Comparison of ENCODE assay signal across 22 cellular contexts in the genomic region with DNA sequence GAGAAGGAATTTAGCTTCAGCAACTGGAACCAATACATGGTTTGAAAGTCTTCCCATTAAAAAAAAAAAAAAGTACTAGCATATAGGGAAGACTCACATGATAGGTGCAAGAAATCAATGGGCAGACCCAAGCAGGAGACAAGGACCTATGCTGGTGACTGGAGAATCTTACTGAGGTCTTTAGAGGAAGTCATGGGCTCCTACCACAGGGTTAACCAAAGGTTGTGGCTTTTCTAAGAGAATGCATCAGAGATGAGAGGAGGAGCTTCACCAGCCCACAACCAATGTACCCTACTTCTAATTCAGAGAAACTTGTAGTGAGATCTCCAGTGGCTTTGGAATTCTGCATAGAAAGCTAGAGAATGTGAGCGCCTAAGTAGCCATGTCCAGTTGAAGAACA.
A peak's percentile ranks its signal among the peaks of the same experiment; 100 is the strongest.
DNase-seq lines count a peak whose midpoint lies in the region; ATAC-seq and TF ChIP-seq lines count a peak whose summit lies in the region.
"Had no signal": no experiment of that assay in that cellular context is flagged by ENCODE, and none has a peak within 500 bp of the region (broad histone marks: within the 10 kb centered on the region; RNA-seq: fewer than 3 reads in every experiment).

No MANE protein-coding gene starts in this region.

- H3K36me3 ChIP-seq in DND-41 (ENCODE audit: insufficient read depth, low read length) (no peaks in the 10 kb centered on the region), tibial nerve (no peaks in the 10 kb centered on the region)
- H3K36me3 ChIP-seq: ascending aorta, MG63, prostate gland had no signal

- TF ChIP-seq CTCF in DND-41 (IDR thresholded peaks at IDR 0.05; ENCODE audit: borderline replicate concordance, extremely low read depth, low read length, poor library complexity, severe bottlenecking) = no peak
- no peak for TF ChIP-seq CTCF in tibial nerve (IDR thresholded peaks at IDR 0.05)

- H3K4me2 ChIP-seq in DND-41 (ENCODE audit: insufficient read depth, low read length) = no peak overlapping the region
- H3K4me2 ChIP-seq: SK-N-SH, smooth muscle cell had no signal

- H3K27me3 ChIP-seq in DND-41 (ENCODE audit: insufficient read depth, low read length, poor library complexity) = peaks cover 11% of the 10 kb centered on the region
- H3K27me3 ChIP-seq in tibial nerve = no peaks in the 10 kb centered on the region
- H3K27me3 ChIP-seq: ascending aorta, MG63 had no signal

- no peaks in the 10 kb centered on the region for H4K20me1 ChIP-seq in DND-41 (ENCODE audit: insufficient read depth, low read length)

- no peak overlapping the region for H2AFZ ChIP-seq in DND-41 (ENCODE audit: low read depth, low read length)

- no peak for TF ChIP-seq POLR2A in tibial nerve (IDR thresholded peaks at IDR 0.05)

- H3K9me3 ChIP-seq in DND-41 (ENCODE audit: insufficient read depth, low read length, severe bottlenecking) (no peaks in the 10 kb centered on the region), tibial nerve (no peaks in the 10 kb centered on the region)
- H3K9me3 ChIP-seq: ascending aorta, MG63, prostate gland, SK-N-SH had no signal

- ATAC-seq in DND-41 (ENCODE audit: insufficient read depth, low read depth) = peak; percentile 81
- ATAC-seq in GM19025 (IDR thresholded peaks at IDR 0.05; ENCODE audit: low read depth, unreplicated experiment) = peak; percentile 59
- ATAC-seq in HG02759 (IDR thresholded peaks at IDR 0.05; ENCODE audit: unreplicated experiment) = peak; percentile 86
- peak; percentile 57 for ATAC-seq in HG03520 (IDR thresholded peaks at IDR 0.05; ENCODE audit: unreplicated experiment)
- ATAC-seq in HG03280 (IDR thresholded peaks at IDR 0.05; ENCODE audit: unreplicated experiment) = no peak
- ATAC-seq: naive thymus-derived CD8-positive, alpha-beta T cell; Panc1 had no signal

- H3K4me3 ChIP-seq in DND-41 (ENCODE audit: low read depth in 1 of 2, low read length in 2 of 2) (no peak overlapping the region), tibial nerve (no peak overlapping the region)
- H3K4me3 ChIP-seq: ascending aorta, coronary artery, MG63, prostate gland, smooth muscle cell had no signal

- H3K4me1 ChIP-seq in DND-41 (ENCODE audit: insufficient read depth, low read length) = no peaks in the 10 kb centered on the region
- H3K4me1 ChIP-seq in tibial nerve = peaks cover 0 to 9% (median 2%) of the 10 kb centered on the region in 4 donors
- H3K4me1 ChIP-seq: ascending aorta, prostate gland had no signal

- peak; percentile 8 for DNase-seq in DND-41
- DNase-seq in NCI-H510A (lab: John Stamatoyannopoulos, UW) = no peak
- DNase-seq in activated effector memory CD4-positive, alpha-beta T cell treated with anti-CD3 and anti-CD28 coated beads, Interleukin-2, amount 50 U/mL, for 16 hours = no peak
- no peak for DNase-seq in tibial nerve (ENCODE audit: low spot score in 2 of 2)
- DNase-seq: activated effector memory CD4-positive, alpha-beta T cell treated with Interleukin-2 at 50 U/mL for 16 hours; CD8-positive, alpha-beta memory T cell; H7; mammary epithelial cell; MG63; naive thymus-derived CD8-positive, alpha-beta T cell; NCI-H748 treated with DMSO at 0.1 percent for 48 hours; SK-N-SH; stimulated activated naive CD4-positive, alpha-beta T cell treated with Interleukin-2 at 50 U/mL for 16 hours had no signal

- H3K27ac ChIP-seq in DND-41 (ENCODE audit: low read length) (no peak overlapping the region), tibial nerve (no peak overlapping the region)
- H3K27ac ChIP-seq: ascending aorta, coronary artery, prostate gland had no signal

- H3K9ac ChIP-seq in DND-41 (ENCODE audit: low read depth, low read length) = no peak overlapping the region
- H3K9ac ChIP-seq: SK-N-SH had no signal

- 100% methylated on average over 1 of the region's 1 CpG for WGBS in tibial nerve, 2 donors

- no peak for TF ChIP-seq EP300 in tibial nerve (IDR thresholded peaks at IDR 0.05)

- no peaks in the 10 kb centered on the region for H3K79me2 ChIP-seq in DND-41 (ENCODE audit: insufficient read depth, low read length)
